8 cellular contexts compared by ENCODE assay signal in the genomic region with DNA sequence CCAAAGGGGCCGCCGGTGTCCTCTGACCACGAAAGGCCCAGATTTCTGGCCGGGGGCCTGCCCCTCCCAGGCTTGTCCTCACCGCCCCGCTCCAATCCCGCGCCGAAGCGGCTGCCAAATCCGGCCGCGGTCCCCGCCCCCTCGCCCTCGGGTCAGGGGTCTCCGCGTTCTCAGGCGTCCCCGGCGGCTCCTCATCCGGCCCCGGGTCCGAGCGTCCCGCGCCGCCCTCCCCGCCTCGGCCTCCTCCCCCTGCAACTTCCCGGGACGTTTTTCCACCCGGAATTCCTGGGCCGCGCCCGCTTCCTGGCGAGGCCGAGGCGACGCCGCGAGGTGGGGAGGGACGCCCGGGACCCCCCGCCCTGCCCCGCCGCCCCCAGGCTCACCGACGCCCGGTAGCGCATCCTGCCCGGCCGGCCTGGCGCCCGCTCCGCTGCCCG. TPM values are rescaled to one million over a fixed set of nuclear protein-coding genes. Genes with fewer than 3 reads are reported as not detected.
DNase-seq lines count a peak whose midpoint lies in the region; ATAC-seq and TF ChIP-seq lines count a peak whose summit lies in the region.

No MANE protein-coding gene starts in this region.

- peaks cover 2 to 39% (median 32%) of the 10 kb centered on the region in 3 experiments; a peak in 6 of 7 replicates for H3K36me3 Mint-ChIP-seq in H9 (ENCODE audit: insufficient read depth in 1 of 3, low read depth in 3 of 3)
- peaks cover 55% of the 10 kb centered on the region for H3K36me3 Mint-ChIP-seq in dendritic cell treated with granulocyte-macrophage colony-stimulating factor and Interleukin-4, amounts not matched to agents 40 ng/mL and 50 ng/mL, for 4 days (ENCODE audit: low read depth)

- peaks cover 3% of the 10 kb centered on the region; the same call in 1 of the 2 replicates for H3K36me3 ChIP-seq in DND-41 (ENCODE audit: insufficient read depth, low read length)
- peaks cover 33% of the 10 kb centered on the region for H3K36me3 ChIP-seq in RWPE2 (ENCODE audit: low read depth)

- no peak overlapping the region for H3K23ac ChIP-seq in H9 (ENCODE audit: insufficient read length, low read depth, low read length)

- peak overlapping the region; percentile 63 for H3K4me2 ChIP-seq in DND-41 (ENCODE audit: insufficient read depth, low read length)
- peak overlapping the region; percentile 52 for H3K4me2 ChIP-seq in H9 (ENCODE audit: insufficient read depth, insufficient read length, low read length)

- H3K23me2 ChIP-seq in H9 (ENCODE audit: insufficient read length, low read depth, low read length, poor library complexity, severe bottlenecking), result peaks cover 14% of the 10 kb centered on the region

- no peak overlapping the region for H2AK5ac ChIP-seq in H9 (ENCODE audit: insufficient read length, low read length)

- H3K79me1 ChIP-seq in H9 (ENCODE audit: insufficient read depth, low read depth, low read length, poor library complexity, severe bottlenecking), result no peaks in the 10 kb centered on the region

- H3K79me2 ChIP-seq in DND-41 (ENCODE audit: insufficient read depth, low read length) (no peaks in the 10 kb centered on the region), H9 (ENCODE audit: insufficient read depth, low read length) (no peaks in the 10 kb centered on the region)

- H2BK120ac ChIP-seq in H9 (ENCODE audit: low read depth, low read length, poor library complexity, severe bottlenecking), result no peak overlapping the region

- no peak for TF ChIP-seq CTCF in DND-41 (IDR thresholded peaks at IDR 0.05; ENCODE audit: borderline replicate concordance, extremely low read depth, low read length, poor library complexity, severe bottlenecking)
- TF ChIP-seq CTCF in H9 (conservative IDR thresholded peaks at IDR 0.05), result no peak
- TF ChIP-seq CTCF in RWPE2 (IDR thresholded peaks at IDR 0.05; ENCODE audit: poor library complexity, severe bottlenecking), result no peak

- H4K20me1 ChIP-seq in DND-41 (ENCODE audit: insufficient read depth, low read length) (peaks cover 7% of the 10 kb centered on the region), H9 (ENCODE audit: control insufficient read depth, insufficient read depth, insufficient read length) (no peaks in the 10 kb centered on the region)

- H2AFZ ChIP-seq in DND-41 (ENCODE audit: low read depth, low read length) (peak overlapping the region; percentile 17), H9 (ENCODE audit: low read length) (no peak overlapping the region)

- H2BK15ac ChIP-seq in H9 (ENCODE audit: low read depth, low read length), result no peak overlapping the region

- peak overlapping the region; percentile 77 to 87 for H3K4me3 Mint-ChIP-seq in H9
- H3K4me3 Mint-ChIP-seq in dendritic cell treated with granulocyte-macrophage colony-stimulating factor and Interleukin-4, amounts not matched to agents 40 ng/mL and 50 ng/mL, for 4 days, result peak overlapping the region; percentile 72

- H3K9me3 ChIP-seq in DND-41 (ENCODE audit: insufficient read depth, low read length, severe bottlenecking), result no peaks in the 10 kb centered on the region
- no peaks in the 10 kb centered on the region for H3K9me3 ChIP-seq in H9 (ENCODE audit: control insufficient read depth, low read depth, low read length)
- H3K9me3 ChIP-seq in RWPE2 (ENCODE audit: severe bottlenecking), result no peaks in the 10 kb centered on the region
- H3K9me3 ChIP-seq in mononuclear cell (ENCODE audit: low read depth, low read length), result no peaks in the 10 kb centered on the region

- H2BK12ac ChIP-seq in H9 (ENCODE audit: insufficient read length, low read depth, low read length), result no peak overlapping the region

- H4K91ac ChIP-seq in H9 (ENCODE audit: insufficient read length, low read depth, low read length), result no peak overlapping the region

- intact Hi-C loops in dendritic cell treated with granulocyte-macrophage colony-stimulating factor and Interleukin-4, amounts not matched to agents 40 ng/mL and 50 ng/mL, for 4 days (cut with micrococcal nuclease), result no loop called here

- peaks cover 4% of the 10 kb centered on the region; the same call in 1 of the 2 replicates for H3K27me3 Mint-ChIP-seq in H9 (ENCODE audit: low read depth)
- peaks cover 31% of the 10 kb centered on the region for H3K27me3 Mint-ChIP-seq in dendritic cell treated with granulocyte-macrophage colony-stimulating factor and Interleukin-4, amounts not matched to agents 40 ng/mL and 50 ng/mL, for 4 days

- H2BK5ac ChIP-seq in H9 (ENCODE audit: insufficient read length, low read length), result no peak overlapping the region

- H4K5ac ChIP-seq in H9 (ENCODE audit: insufficient read length, low read depth, low read length), result no peak overlapping the region

- H3K27me3 ChIP-seq in DND-41 (ENCODE audit: insufficient read depth, low read length, poor library complexity), result peaks cover 12% of the 10 kb centered on the region
- no peaks in the 10 kb centered on the region for H3K27me3 ChIP-seq in H9 (ENCODE audit: insufficient read depth, low read length)
- H3K27me3 ChIP-seq in RWPE2 (ENCODE audit: insufficient read depth, poor library complexity, severe bottlenecking), result no peaks in the 10 kb centered on the region
- H3K27me3 ChIP-seq in mononuclear cell (ENCODE audit: insufficient read depth, low read length), result peaks cover 7% of the 10 kb centered on the region

- peak overlapping the region; percentile 30 to 51; a peak in 3 of 4 replicates for H3K4me3 ChIP-seq in DND-41 (ENCODE audit: low read depth in 1 of 2, low read length in 2 of 2)
- peak overlapping the region; percentile 64 for H3K4me3 ChIP-seq in RWPE2 (ENCODE audit: severe bottlenecking)
- peak overlapping the region; percentile 36 for H3K4me3 ChIP-seq in mononuclear cell (ENCODE audit: low read length)

- peaks cover 35% of the 10 kb centered on the region for H3K4me1 ChIP-seq in DND-41 (ENCODE audit: insufficient read depth, low read length)
- no peaks in the 10 kb centered on the region for H3K4me1 ChIP-seq in H9 (ENCODE audit: insufficient read depth, low read length)
- H3K4me1 ChIP-seq in RWPE2 (ENCODE audit: insufficient read depth, poor library complexity, severe bottlenecking), result peaks cover 16% of the 10 kb centered on the region
- peaks cover 32% of the 10 kb centered on the region for H3K4me1 ChIP-seq in mononuclear cell (ENCODE audit: insufficient read depth, low read length)

- no peak overlapping the region for H3T11ph ChIP-seq in H9 (ENCODE audit: low read length)

- no CpG with 5 or more reads among the region's 57 CpGs for WGBS in H9 (ENCODE audit: extremely low coverage, insufficient read length, low lambda C conversion rate)

- H3K14ac ChIP-seq in H9 (ENCODE audit: insufficient read depth, low read length), result no peak overlapping the region

- peaks cover 24 to 32% of the 10 kb centered on the region in 2 experiments for H3K4me1 Mint-ChIP-seq in H9
- H3K4me1 Mint-ChIP-seq in dendritic cell treated with granulocyte-macrophage colony-stimulating factor and Interleukin-4, amounts not matched to agents 40 ng/mL and 50 ng/mL, for 4 days (ENCODE audit: low read depth), result peaks cover 40% of the 10 kb centered on the region

- peaks cover 0 to 3% of the 10 kb centered on the region in 2 experiments; a peak in 2 of 5 replicates for H3K9me3 Mint-ChIP-seq in H9
- no peaks in the 10 kb centered on the region for H3K9me3 Mint-ChIP-seq in dendritic cell treated with granulocyte-macrophage colony-stimulating factor and Interleukin-4, amounts not matched to agents 40 ng/mL and 50 ng/mL, for 4 days

- H3K18ac ChIP-seq in H9 (ENCODE audit: insufficient read length, low read depth, low read length), result no peak overlapping the region

- H4K8ac ChIP-seq in H9 (replicated peaks; ENCODE audit: insufficient read length, low read depth, low read length), result no peak overlapping the region

- no peak for DNase-seq in DND-41
- DNase-seq in H9, result peak; percentile 88
- DNase-seq in RWPE2 (ENCODE audit: low spot score), result no peak
- DNase-seq in SHP77 treated with DMSO at 0.1 percent for 48 hours (lab: John Stamatoyannopoulos, UW), result no peak
- no peak for DNase-seq in mesenteric fat pad (ENCODE audit: low spot score)
- no peak for DNase-seq in NCI-H510A (lab: John Stamatoyannopoulos, UW)

- ATAC-seq in DND-41 (ENCODE audit: insufficient read depth, low read depth), result peak; percentile 6; the same call in 1 of the 3 replicates
- 0 out of 3 replicates have a peak, but pooled peaks have one; percentile 0 for ATAC-seq in RWPE2 (ENCODE audit: low read depth)

- H2BK20ac ChIP-seq in H9 (ENCODE audit: low read depth, low read length, poor library complexity, severe bottlenecking), result no peak overlapping the region

- no peak overlapping the region for H3K4ac ChIP-seq in H9 (ENCODE audit: low read depth, low read length)

- peak overlapping the region; percentile 20 for H3K27ac ChIP-seq in DND-41 (ENCODE audit: low read length)
- H3K27ac ChIP-seq in H9 (ENCODE audit: insufficient read length, low read depth, low read length), result no peak overlapping the region
- peak overlapping the region; percentile 93 for H3K27ac ChIP-seq in RWPE2 (ENCODE audit: poor library complexity, severe bottlenecking)

- H3K27ac Mint-ChIP-seq in H9, result no peak overlapping the region
- no peak overlapping the region for H3K27ac Mint-ChIP-seq in dendritic cell treated with granulocyte-macrophage colony-stimulating factor and Interleukin-4, amounts not matched to agents 40 ng/mL and 50 ng/mL, for 4 days

- H3K9ac ChIP-seq in DND-41 (ENCODE audit: low read depth, low read length) (peak overlapping the region; percentile 60), H9 (ENCODE audit: extremely low read depth, insufficient read length, low read length) (no peak overlapping the region)

- no peak overlapping the region for H3K56ac ChIP-seq in H9 (ENCODE audit: insufficient read length, low read depth, low read length)

RNA-seq across cellular contexts. Expression of a gene that starts 7.2 kb away (rescaled TPM):
- 86.5 and 87.4 TPM in 2 replicates for total RNA-seq in H9 (2021)
- total RNA-seq in mononuclear cell, result 12.1 TPM
- total RNA-seq in mesenteric fat pad, result 552 TPM

RNA-seq across cellular contexts. Expression of a gene that starts 29.3 kb away (rescaled TPM):
- total RNA-seq in H9 (2021) (58.9 and 60.5 TPM in 2 replicates), mononuclear cell (20.0 TPM), mesenteric fat pad (97.0 TPM)

RNA-seq across cellular contexts. Expression of a gene that starts 31.1 kb away (rescaled TPM):
- total RNA-seq in H9 (2021) (28.1 and 29.4 TPM in 2 replicates), mononuclear cell (102 TPM), mesenteric fat pad (77.6 TPM)
